1 cellular context compared by ENCODE assay signal in genomic region chr9:34027845-34028574, GRCh38.
TF ChIP-seq lines count a peak whose summit lies in the region.

No MANE protein-coding gene starts in this region.

TF ChIP-seq in HEK293, 187 proteins besides CTCF, POLR2A, EP300 and RAD21 (continued from another document):
- TF ChIP-seq ZBTB11 (tag by site-specific recombination; conservative IDR thresholded peaks at IDR 0.05; ENCODE audit: low read depth) (peak; percentile 36; the same call in 1 of the 2 replicates), ZNF555 (tag by site-specific recombination; conservative IDR thresholded peaks at IDR 0.05) (peak; percentile 18; the same call in 1 of the 2 replicates), ZNF394 (tag by site-specific recombination; IDR thresholded peaks at IDR 0.05; ENCODE audit: borderline replicate concordance) (peak; percentile 72; the same call in 1 of the 2 replicates)
